ENCODE assay signal across 8 cellular contexts in the genomic region with DNA sequence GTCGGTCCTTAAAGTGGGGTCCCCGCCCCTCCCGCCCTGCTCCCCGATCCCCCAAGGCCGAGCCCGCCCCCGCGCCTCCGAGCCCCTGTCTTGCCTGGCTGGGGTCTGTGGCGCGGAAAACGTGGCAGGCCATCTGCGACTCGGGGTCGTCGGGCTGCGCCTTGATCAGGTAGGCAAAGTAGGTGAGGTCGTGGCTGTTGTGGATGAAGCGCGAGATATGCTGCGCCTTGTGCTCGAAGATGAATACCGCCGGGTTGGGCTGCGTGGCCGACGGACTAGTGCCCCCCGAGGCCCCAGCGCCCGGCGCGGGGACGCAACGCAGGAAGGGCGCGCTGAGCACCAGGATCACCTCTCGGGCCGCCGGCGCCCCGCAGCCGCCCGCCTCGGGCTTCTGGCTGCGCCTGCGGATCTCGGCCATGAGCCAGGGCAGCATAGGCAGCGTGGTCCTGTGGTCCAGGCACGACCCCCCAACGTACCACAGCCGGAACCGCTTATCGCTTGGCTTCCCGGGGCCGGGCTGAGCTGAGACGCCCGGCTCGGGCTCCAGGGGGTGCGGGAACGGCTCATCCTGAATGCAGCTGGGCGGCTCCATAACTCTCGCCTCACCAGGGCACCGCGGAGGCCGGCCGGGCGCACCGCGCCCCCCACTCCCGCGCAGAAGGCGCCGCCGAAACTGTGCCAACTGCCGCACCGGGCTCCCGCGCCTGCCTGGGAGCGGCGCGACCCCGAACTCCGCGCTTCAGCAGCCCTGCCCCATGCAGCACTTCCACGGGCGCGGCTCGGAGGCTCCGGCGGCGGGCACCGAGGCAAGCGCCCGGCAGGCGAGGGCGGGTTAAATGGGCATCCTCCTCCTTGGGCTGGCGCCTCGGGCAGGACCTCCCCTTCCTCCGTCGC. TPM values are rescaled to one million over a fixed set of nuclear protein-coding genes. Genes with fewer than 3 reads are reported as not detected.
DNase-seq lines count a peak whose midpoint lies in the region; ATAC-seq and TF ChIP-seq lines count a peak whose summit lies in the region.

No MANE protein-coding gene starts in this region.

- intact Hi-C loops in mammary epithelial cell (cut with micrococcal nuclease): loop anchor here (1.0 to 10.0 kb wide), 6 partner anchors 19 to 183 kb away; partner anchors contain the start of genes COMMD6 and UCHL3

- H3K27me3 ChIP-seq in mammary epithelial cell (ENCODE audit: insufficient read depth, low read length) (no peaks in the 10 kb centered on the region), kidney epithelial cell (ENCODE audit: control insufficient read depth, insufficient read depth, low read length) (no peaks in the 10 kb centered on the region)

- H3K27ac ChIP-seq in SK-N-MC (no peak overlapping the region), mammary epithelial cell (ENCODE audit: insufficient read depth, low read depth, low read length) (peak overlapping the region; percentile 23)

- no TSS peak for BruUV-seq in mammary epithelial cell (replicated peaks; lab: Mats Ljungman, UMichigan)

- ATAC-seq in GM19455 (IDR thresholded peaks at IDR 0.05; ENCODE audit: unreplicated experiment): peak; percentile 30
- ATAC-seq in HG03457 (IDR thresholded peaks at IDR 0.05; ENCODE audit: unreplicated experiment): peak; percentile 22

- CTCF ChIA-PET in mammary epithelial cell (lab: Charles Lee; ENCODE audit: low non-redundant PET): interaction anchor here (0.6 to 1.3 kb wide), 7 partner anchors 21 to 185 kb away, joined by 3 to 15 read pairs (median 5); partner anchors contain the start of gene UCHL3

- DNase-seq in Caki2 (ENCODE audit: low read depth) (peak; percentile 59), SK-N-MC (ENCODE audit: low read depth, low spot score) (no peak), mammary epithelial cell (peak; percentile 56), kidney epithelial cell (ENCODE audit: low read depth) (no peak), GDM1 (lab: John Stamatoyannopoulos, UW) (no peak)
- DNase-seq in stimulated activated CD4-positive, alpha-beta T cell treated with anti-CD3 and anti-CD28 coated beads, Interleukin-4, amount 100 ng/mL, for 1 hour: peak; percentile 19

- 2% methylated on average over 9 of the region's 100 CpGs for WGBS in mammary epithelial cell (ENCODE audit: low coverage, missing lambda C conversion rate)

- H3K4me2 ChIP-seq in mammary epithelial cell (ENCODE audit: insufficient read depth, low read depth, low read length): peak overlapping the region; percentile 89

- TF ChIP-seq CTCF in mammary epithelial cell (conservative IDR thresholded peaks at IDR 0.05 in 1 of 2, IDR thresholded peaks at IDR 0.05 in 1 of 2; ENCODE audit: extremely low read depth in 1 of 2, insufficient read depth in 1 of 2, low read depth in 1 of 2, low read length in 2 of 2) (no peak), kidney epithelial cell (IDR thresholded peaks at IDR 0.05; ENCODE audit: insufficient read depth, low read length, poor library complexity, severe bottlenecking) (no peak)

- H3K4me3 ChIP-seq in SK-N-MC (peak overlapping the region; percentile 99), mammary epithelial cell (replicated peaks in 1 of 3; ENCODE audit: insufficient read depth in 1 of 3, low read depth in 2 of 3, low read length in 3 of 3) (peak overlapping the region; percentile 58 to 81 (median 73)), kidney epithelial cell (ENCODE audit: low read depth, low read length) (peak overlapping the region; percentile 77)

- H2AFZ ChIP-seq in mammary epithelial cell (ENCODE audit: low read depth, low read length): peak overlapping the region; percentile 93

- dilution Hi-C loops in mammary epithelial cell (cut with HindIII; ENCODE audit: low sequenced_read_pairs): loop anchor here (5.0 kb wide), 1 partner anchor 54 kb away; no protein-coding TSS in a partner anchor

- no peaks in the 10 kb centered on the region for H3K36me3 ChIP-seq in SK-N-MC (ENCODE audit: insufficient read depth, low read length)
- no peaks in the 10 kb centered on the region for H3K36me3 ChIP-seq in mammary epithelial cell (ENCODE audit: insufficient read depth, low read length)
- no peaks in the 10 kb centered on the region for H3K36me3 ChIP-seq in kidney epithelial cell (ENCODE audit: control insufficient read depth, insufficient read depth, low read length)

- H3K9ac ChIP-seq in SK-N-MC (ENCODE audit: insufficient read length): peak overlapping the region; percentile 75
- peak overlapping the region; percentile 65 for H3K9ac ChIP-seq in mammary epithelial cell (ENCODE audit: insufficient read depth, low read length)

- H3K9me3 ChIP-seq in SK-N-MC (ENCODE audit: low read depth, low read length) (no peaks in the 10 kb centered on the region), mammary epithelial cell (replicated peaks; ENCODE audit: insufficient read depth, low read length) (no peaks in the 10 kb centered on the region)

- H4K20me1 ChIP-seq in mammary epithelial cell (ENCODE audit: insufficient read depth, low read length): no peaks in the 10 kb centered on the region

- in situ Hi-C loops in Caki2 (cut with HindIII; ENCODE audit: low pct_unique_long_range_greater_than_20kb, low sequenced_read_pairs): no loop called here
- in situ Hi-C loops in mammary epithelial cell (cut with MboI; ENCODE audit: low sequenced_read_pairs in 2 of 2): loop anchor here in 1 of 2 donors (10.0 kb wide), 1 partner anchor 107 kb away; no protein-coding TSS in a partner anchor

- H3K4me1 ChIP-seq in mammary epithelial cell (ENCODE audit: insufficient read depth, low read length): peaks cover 23% of the 10 kb centered on the region

- H3K79me2 ChIP-seq in mammary epithelial cell (ENCODE audit: insufficient read depth, low read length): peaks cover 51% of the 10 kb centered on the region

RNA-seq across cellular contexts. Expression of gene TBC1D4, which starts 0.5 kb away (rescaled TPM):
- total RNA-seq in Caki2 (2014; rRNA removed; shearing (Covaris generic); ENCODE audit: low replicate concordance): 9.0 and 14.9 TPM in 2 replicates
- total RNA-seq in mammary epithelial cell (10 to 100 TPM; 13.9 to 36.7 TPM), kidney epithelial cell (7.9 and 8.6 TPM in 2 replicates)
- 20.8 TPM for polyA plus RNA-seq in mammary epithelial cell
- polyA minus RNA-seq in mammary epithelial cell: 41.5 TPM

RNA-seq across cellular contexts. Expression of gene COMMD6, which starts 56.2 kb away (rescaled TPM):
- total RNA-seq in Caki2 (2014; rRNA removed; shearing (Covaris generic); ENCODE audit: low replicate concordance): 107 and 140 TPM in 2 replicates
- total RNA-seq in mammary epithelial cell: 100 to 1,000 TPM in 1 of 2 donors, 10 to 100 TPM in 1; 27.3 to 115 TPM
- polyA plus RNA-seq in mammary epithelial cell: 53.0 TPM
- 7.2 TPM for polyA minus RNA-seq in mammary epithelial cell
- total RNA-seq in kidney epithelial cell: 60.9 and 155 TPM in 2 replicates

Comparison
In these comparisons a context has a peak if more than half of its experiments do, and no peak if none do; other contexts are left out.
1. DNase-seq: peak in Caki2 (single experiment), mammary epithelial cell (single experiment) and stimulated activated CD4-positive, alpha-beta T cell treated with anti-CD3 and anti-CD28 coated beads, Interleukin-4, amount 100 ng/mL, for 1 hour (single experiment); none in SK-N-MC (single experiment), kidney epithelial cell (single experiment) and GDM1 (single experiment).
2. Peak in every context shown above with its lines, with median percentiles within 50 percentile points of each other: H3K4me3 ChIP-seq.